Comparison of ENCODE assay signal across 20 cellular contexts in the genomic region with DNA sequence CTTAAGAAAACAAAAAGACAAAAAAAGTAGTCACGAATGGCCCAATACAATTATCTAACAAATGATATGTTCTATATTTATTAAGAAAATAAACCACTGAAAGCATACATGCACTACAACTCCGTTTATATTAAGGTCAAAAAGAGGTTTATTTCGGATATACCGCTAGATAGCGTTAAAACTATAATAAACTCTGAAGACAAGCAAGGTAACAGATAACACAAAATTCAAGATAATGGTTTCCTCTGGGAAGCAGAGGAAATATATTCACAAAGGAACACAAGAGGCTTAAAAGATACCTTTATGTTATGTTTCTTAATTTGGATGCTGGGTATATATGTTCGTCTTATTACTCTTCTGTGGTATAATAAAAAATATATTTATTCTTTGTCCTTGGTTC. TPM values are rescaled to one million over a fixed set of nuclear protein-coding genes. Genes with fewer than 3 reads are reported as not detected.
DNase-seq lines count a peak whose midpoint lies in the region; ATAC-seq, FAIRE-seq and TF ChIP-seq lines count a peak whose summit lies in the region.
"Had no signal": no experiment of that assay in that cellular context is flagged by ENCODE, and none has a peak within 500 bp of the region (broad histone marks: within the 10 kb centered on the region; RNA-seq: fewer than 3 reads in every experiment).

No MANE protein-coding gene starts in this region.

- H3K36me3 Mint-ChIP-seq in astrocyte (ENCODE audit: low read depth, unreplicated experiment) = no peaks in the 10 kb centered on the region
- H3K36me3 Mint-ChIP-seq: memory B cell had no signal

- no peak for ATAC-seq in right lobe of liver
- ATAC-seq: effector memory CD8-positive, alpha-beta T cell; stimulated activated naive B cell treated with anti-CD40 and anti-IgM and Interleukin-4, amounts not matched to agents 10 μg/mL and 1 μg/mL and 100 μg/mL, for 72 hours had no signal

- no peaks in the 10 kb centered on the region for H3K9me3 Mint-ChIP-seq in astrocyte (ENCODE audit: unreplicated experiment)
- H3K9me3 Mint-ChIP-seq: CD4-positive, alpha-beta T cell; effector memory CD8-positive, alpha-beta T cell; memory B cell; stimulated activated naive B cell treated with anti-CD40 and anti-IgM and Interleukin-4, amounts not matched to agents 10 μg/mL and 1 μg/mL and 100 μg/mL, for 72 hours had no signal

- no peak for TF ChIP-seq EP300 in sigmoid colon (IDR thresholded peaks at IDR 0.05)

- DNase-seq in GM23248 (no peak), astrocyte (ENCODE audit: low read depth) (no peak), right lobe of liver (no peak), ascending aorta (ENCODE audit: low spot score in 2 of 2) (no peak), lower leg skin (ENCODE audit: low spot score in 2 of 2) (no peak), sigmoid colon (no peak)
- DNase-seq: activated T-cell treated with anti-CD3 and anti-CD28 coated beads, Interleukin-2, amount 50 U/mL, for 1 hour; CD4-positive, alpha-beta T cell; DMS 273 treated with DMSO at 0.1 percent for 48 hours; effector memory CD8-positive, alpha-beta T cell; GDM1; NCI-H2081 treated with DMSO at 0.1 percent for 48 hours; NCI-H446 treated with DMSO at 0.1 percent for 48 hours; nucleus accumbens; Peyer's patch; SJCRH30; stimulated activated CD4-positive, alpha-beta T cell treated with anti-CD3 and anti-CD28 coated beads, Interleukin-2, amount 100 ng/mL, for 48 hours; stimulated activated naive B cell treated with anti-CD40 and anti-IgM and Interleukin-4, amounts not matched to agents 10 μg/mL and 1 μg/mL and 100 μg/mL, for 72 hours had no signal

- peaks cover 26% of the 10 kb centered on the region for H3K4me1 ChIP-seq in GM23248 (ENCODE audit: insufficient read depth)
- H3K4me1 ChIP-seq in astrocyte (ENCODE audit: insufficient read depth, low read length) = peaks cover 11% of the 10 kb centered on the region
- H3K4me1 ChIP-seq in right lobe of liver = peaks cover 0 to 19% (median 0%) of the 10 kb centered on the region in 4 donors
- peaks cover 2 to 4% of the 10 kb centered on the region in 2 donors for H3K4me1 ChIP-seq in ascending aorta
- peaks cover 0 to 6% (median 5%) of the 10 kb centered on the region in 4 donors for H3K4me1 ChIP-seq in sigmoid colon
- H3K4me1 ChIP-seq: Peyer's patch, SJCRH30 had no signal

- peak overlapping the region; percentile 15 for H3K4me2 ChIP-seq in GM23248 (ENCODE audit: unreplicated experiment)
- no peak overlapping the region for H3K4me2 ChIP-seq in astrocyte (ENCODE audit: low read length)

- no peaks in the 10 kb centered on the region for H3K9me2 ChIP-seq in GM23248 (ENCODE audit: insufficient read depth)

- no peaks in the 10 kb centered on the region for H3K36me3 ChIP-seq in GM23248 (ENCODE audit: low read depth)
- peaks cover 4% of the 10 kb centered on the region for H3K36me3 ChIP-seq in astrocyte (ENCODE audit: insufficient read depth, low read length)
- no peaks in the 10 kb centered on the region for H3K36me3 ChIP-seq in right lobe of liver
- no peaks in the 10 kb centered on the region for H3K36me3 ChIP-seq in ascending aorta
- H3K36me3 ChIP-seq in sigmoid colon = no peaks in the 10 kb centered on the region
- H3K36me3 ChIP-seq: Peyer's patch, vagina had no signal

- H3K27me3 ChIP-seq in GM23248 (replicated peaks; ENCODE audit: insufficient read depth) (no peaks in the 10 kb centered on the region), astrocyte (ENCODE audit: insufficient read depth, low read length) (no peaks in the 10 kb centered on the region), right lobe of liver (no peaks in the 10 kb centered on the region), ascending aorta (no peaks in the 10 kb centered on the region), sigmoid colon (no peaks in the 10 kb centered on the region)
- H3K27me3 ChIP-seq: Peyer's patch, SJCRH30, vagina had no signal

- H3K9ac ChIP-seq in GM23248 = no peak overlapping the region
- H3K9ac ChIP-seq in astrocyte (ENCODE audit: low read length) = no peak overlapping the region

- no peak for TF ChIP-seq POLR2A in right lobe of liver (IDR thresholded peaks at IDR 0.05)
- TF ChIP-seq POLR2A in lower leg skin (IDR thresholded peaks at IDR 0.05) = no peak
- no peak for TF ChIP-seq POLR2A in sigmoid colon (IDR thresholded peaks at IDR 0.05)

- intact Hi-C loops in right lobe of liver (cut with DNase I) (no loop called here), ascending aorta (cut with DNase I) (no loop called here), lower leg skin (cut with DNase I; ENCODE audit: low total_unique reads) (loop anchor here (10.0 kb wide), 1 partner anchor 228 kb away; no protein-coding TSS in a partner anchor), sigmoid colon (cut with DNase I) (no loop called here)

- H3K27me3 Mint-ChIP-seq in astrocyte (ENCODE audit: low read depth, unreplicated experiment) = no peaks in the 10 kb centered on the region
- H3K27me3 Mint-ChIP-seq: CD4-positive, alpha-beta T cell; effector memory CD8-positive, alpha-beta T cell; memory B cell; stimulated activated naive B cell treated with anti-CD40 and anti-IgM and Interleukin-4, amounts not matched to agents 10 μg/mL and 1 μg/mL and 100 μg/mL, for 72 hours had no signal

- no peaks in the 10 kb centered on the region for H4K20me1 ChIP-seq in GM23248 (ENCODE audit: insufficient read depth)
- no peaks in the 10 kb centered on the region for H4K20me1 ChIP-seq in astrocyte (ENCODE audit: insufficient read depth, low read length)

- peaks cover 94% of the 10 kb centered on the region for H3K79me2 ChIP-seq in GM23248 (ENCODE audit: insufficient read depth)
- H3K79me2 ChIP-seq in astrocyte (ENCODE audit: insufficient read depth, low read length) = peaks cover 98% of the 10 kb centered on the region

- H3K9me3 ChIP-seq in GM23248 (ENCODE audit: low read depth) = no peaks in the 10 kb centered on the region
- H3K9me3 ChIP-seq in astrocyte (ENCODE audit: insufficient read depth, low read depth, low read length) = no peaks in the 10 kb centered on the region
- H3K9me3 ChIP-seq in right lobe of liver = no peaks in the 10 kb centered on the region
- no peaks in the 10 kb centered on the region for H3K9me3 ChIP-seq in ascending aorta
- no peaks in the 10 kb centered on the region for H3K9me3 ChIP-seq in sigmoid colon
- H3K9me3 ChIP-seq: Peyer's patch, SJCRH30, vagina had no signal

- 98 to 99% methylated on average over 6 of the region's 6 CpGs for WGBS in GM23248 (ENCODE audit: low coverage in 1 of 2, low lambda C conversion rate in 2 of 2, missing lambda C conversion rate in 2 of 2), 2 experiments
- WGBS in right lobe of liver (ENCODE audit: insufficient coverage, low coverage, low lambda C conversion rate, missing lambda C conversion rate) = 67% methylated on average over 6 of the region's 6 CpGs
- WGBS in lower leg skin, 2 donors = 94 to 97% methylated on average over 6 of the region's 6 CpGs
- 96% methylated on average over 6 of the region's 6 CpGs for WGBS in sigmoid colon, 2 donors

- FAIRE-seq in astrocyte (lab: Jason Lieb, UNC) = no peak

- H3K27ac Mint-ChIP-seq in astrocyte (ENCODE audit: unreplicated experiment) = no peak overlapping the region
- H3K27ac Mint-ChIP-seq: CD4-positive, alpha-beta T cell; effector memory CD8-positive, alpha-beta T cell; memory B cell had no signal

- no peak overlapping the region for H3K27ac ChIP-seq in GM23248
- H3K27ac ChIP-seq in astrocyte (ENCODE audit: low read depth, low read length) = peak overlapping the region; percentile 68
- H3K27ac ChIP-seq in right lobe of liver = peak overlapping the region in 2 of 3 donors; percentile 43 to 81
- H3K27ac ChIP-seq in ascending aorta = no peak overlapping the region
- no peak overlapping the region for H3K27ac ChIP-seq in sigmoid colon
- H3K27ac ChIP-seq: SJCRH30, vagina had no signal

- H3K4me1 Mint-ChIP-seq in astrocyte (ENCODE audit: low read depth, unreplicated experiment) = peaks cover 19% of the 10 kb centered on the region

- in situ Hi-C loops in GM23248 (cut with MboI) = no loop called here

- peaks cover 4% of the 10 kb centered on the region; the same call in 1 of the 2 replicates for H3F3A ChIP-seq in GM23248 (ENCODE audit: insufficient read depth)

- TF ChIP-seq CTCF in astrocyte (IDR thresholded peaks at IDR 0.05; ENCODE audit: insufficient read depth, low read depth, low read length) (no peak), right lobe of liver (IDR thresholded peaks at IDR 0.05) (no peak), ascending aorta (IDR thresholded peaks at IDR 0.05) (no peak), lower leg skin (IDR thresholded peaks at IDR 0.05) (no peak), sigmoid colon (IDR thresholded peaks at IDR 0.05) (no peak)

- no peak overlapping the region for H3K4me3 ChIP-seq in GM23248
- no peak overlapping the region for H3K4me3 ChIP-seq in astrocyte (ENCODE audit: insufficient read depth, low read depth, low read length)
- H3K4me3 ChIP-seq in right lobe of liver = no peak overlapping the region
- no peak overlapping the region for H3K4me3 ChIP-seq in ascending aorta
- no peak overlapping the region for H3K4me3 ChIP-seq in lower leg skin (ENCODE audit: low read depth, poor library complexity, severe bottlenecking)
- no peak overlapping the region for H3K4me3 ChIP-seq in sigmoid colon
- H3K4me3 ChIP-seq: Peyer's patch, SJCRH30, vagina had no signal

- H2AFZ ChIP-seq in GM23248 (no peak overlapping the region), astrocyte (ENCODE audit: low read depth, low read length) (no peak overlapping the region)

- no peak overlapping the region for H3K4me3 Mint-ChIP-seq in astrocyte (ENCODE audit: unreplicated experiment)
- H3K4me3 Mint-ChIP-seq: CD4-positive, alpha-beta T cell; effector memory CD8-positive, alpha-beta T cell; memory B cell; stimulated activated naive B cell treated with anti-CD40 and anti-IgM and Interleukin-4, amounts not matched to agents 10 μg/mL and 1 μg/mL and 100 μg/mL, for 72 hours had no signal

RNA-seq across cellular contexts. Expression of gene FAM200B, which starts 4.7 kb away (rescaled TPM):
- 32.9 and 33.2 TPM in 2 replicates for total RNA-seq in GM23248 (2014; rRNA removed; shearing (Covaris generic))
- polyA plus RNA-seq in GM23248 (2016; fragmentation: Nextera tagmentation; extraction: Ambion mirVana) (70.6 and 74.6 TPM in 2 replicates), sigmoid colon (100 to 1,000 TPM in 1 of 3 donors, 10 to 100 TPM in 2; 36.4 to 101 (median 88.9) TPM)
- total RNA-seq in astrocyte (67.4 and 74.7 TPM in 2 replicates), right lobe of liver (10 to 100 TPM; 11.8 to 20.9 (median 16.7) TPM), ascending aorta (34.9 TPM), lower leg skin (10 to 100 TPM; 19.1 to 37.2 (median 28.9) TPM), sigmoid colon (100 to 1,000 TPM in 1 of 4 donors, 10 to 100 TPM in 3; 45.1 to 105 (median 72.2) TPM)

RNA-seq across cellular contexts. Expression of gene FBXL5, which starts 21.7 kb away (rescaled TPM):
- total RNA-seq in GM23248 (2014; rRNA removed; shearing (Covaris generic)) = 68.4 and 82.7 TPM in 2 replicates
- 55.6 and 57.8 TPM in 2 replicates for polyA plus RNA-seq in GM23248 (2016; fragmentation: Nextera tagmentation; extraction: Ambion mirVana)
- 75.8 and 92.2 TPM in 2 replicates for total RNA-seq in astrocyte
- total RNA-seq in right lobe of liver = 10 to 100 TPM; 38.3 to 59.5 (median 46.8) TPM
- total RNA-seq in ascending aorta = 59.0 TPM
- total RNA-seq in lower leg skin = 10 to 100 TPM; 69.4 to 95.0 (median 80.3) TPM
- total RNA-seq in sigmoid colon = 100 to 1,000 TPM; 134 to 271 (median 202) TPM
- 10 to 100 TPM; 32.9 to 48.0 (median 37.0) TPM for polyA plus RNA-seq in sigmoid colon

RNA-seq across cellular contexts. Expression of gene BST1, which starts 26.0 kb away (rescaled TPM):
- 32.6 and 33.3 TPM in 2 replicates for total RNA-seq in GM23248 (2014; rRNA removed; shearing (Covaris generic))
- 24.3 and 28.7 TPM in 2 replicates for polyA plus RNA-seq in GM23248 (2016; fragmentation: Nextera tagmentation; extraction: Ambion mirVana)
- 19.5 and 24.5 TPM in 2 replicates for total RNA-seq in astrocyte
- 1 to 10 TPM; 2.7 to 5.3 (median 4.3) TPM for total RNA-seq in right lobe of liver
- total RNA-seq in ascending aorta = 22.7 TPM
- 1 to 10 TPM; 3.7 to 6.7 (median 5.7) TPM for total RNA-seq in lower leg skin
- total RNA-seq in sigmoid colon = 10 to 100 TPM in 1 of 4 donors, 1 to 10 TPM in 3; 5.3 to 11.8 (median 6.6) TPM
- polyA plus RNA-seq in sigmoid colon = 1 to 10 TPM; 4.8 to 7.4 (median 5.3) TPM

Comparison
In these comparisons a context has a peak if more than half of its experiments do, and no peak if none do; other contexts are left out.
1. H3K27ac ChIP-seq: peak in astrocyte (single experiment) and right lobe of liver (2 of 3); none in GM23248 (single experiment), ascending aorta (0 of 2) and sigmoid colon (0 of 4).